ENCODE assay signal across 4 cellular contexts in genomic region chr6:100295172-100295571, GRCh38.
DNase-seq lines count a peak whose midpoint lies in the region; ATAC-seq and TF ChIP-seq lines count a peak whose summit lies in the region.
"Not testable (repeated sequence)": the region's sequence is repeated elsewhere in the genome, so short reads cannot be mapped to it uniquely, and the experiment has no call there.

No MANE protein-coding gene starts in this region.

- H4K20me1 ChIP-seq in PC-9 (ENCODE audit: insufficient read depth) = not testable (repeated sequence)

- not testable (repeated sequence) for H3K27me3 Mint-ChIP-seq in Calu3 (ENCODE audit: unreplicated experiment)

- peak overlapping the region; percentile 91 for H3K27ac Mint-ChIP-seq in Calu3 (ENCODE audit: unreplicated experiment)

- peaks cover 13% of the 10 kb centered on the region; the same call in 1 of the 2 replicates for H3K4me1 ChIP-seq in HEK293 (ENCODE audit: control insufficient read depth, insufficient read depth, low read length)
- peaks cover 58% of the 10 kb centered on the region for H3K4me1 ChIP-seq in PC-9 (replicated peaks; ENCODE audit: insufficient read depth)
- peaks cover 39% of the 10 kb centered on the region for H3K4me1 ChIP-seq in RWPE2 (ENCODE audit: insufficient read depth, poor library complexity, severe bottlenecking)

- CTCF ChIA-PET in Calu3 (lab: Charles Lee); PC-9 (lab: Charles Lee): not testable (repeated sequence)
- CTCF ChIA-PET in HEK293 (lab: Yijun Ruan, JAX) = interaction anchor here (1.1 kb wide), 1 partner anchor 13 kb away, joined by 3 read pairs; no protein-coding TSS in a partner anchor

- not testable (repeated sequence) for H3K9me3 ChIP-seq in HEK293 (ENCODE audit: control insufficient read depth, insufficient read depth, low read depth, low read length); RWPE2 (ENCODE audit: severe bottlenecking)
- peaks cover 13% of the 10 kb centered on the region for H3K9me3 ChIP-seq in PC-9 (ENCODE audit: insufficient read depth, low read depth)

- H3K9me3 Mint-ChIP-seq in Calu3 (ENCODE audit: low read depth, unreplicated experiment) = not testable (repeated sequence)

- H2AFZ ChIP-seq in PC-9 = not testable (repeated sequence)

- not testable (repeated sequence) for H3K27me3 ChIP-seq in PC-9 (ENCODE audit: insufficient read depth, low read depth); RWPE2 (ENCODE audit: insufficient read depth, poor library complexity, severe bottlenecking)

- not testable (repeated sequence) for H3K9me2 ChIP-seq in PC-9 (ENCODE audit: insufficient read depth)

- ATAC-seq in RWPE2 (ENCODE audit: low read depth) = not testable (repeated sequence)

- not testable (repeated sequence) for DNase-seq in Calu3; PC-9; RWPE2 (ENCODE audit: low spot score)

- not testable (repeated sequence) for TF ChIP-seq CTCF in Calu3 (IDR thresholded peaks at IDR 0.05; ENCODE audit: unreplicated experiment); HEK293 (tag by site-specific recombination; IDR thresholded peaks at IDR 0.05); PC-9 (conservative IDR thresholded peaks at IDR 0.05); RWPE2 (IDR thresholded peaks at IDR 0.05; ENCODE audit: poor library complexity, severe bottlenecking)

- H3K36me3 Mint-ChIP-seq in Calu3 (ENCODE audit: insufficient read depth, unreplicated experiment) = not testable (repeated sequence)

- H3K4me1 Mint-ChIP-seq in Calu3 (ENCODE audit: low read depth, unreplicated experiment) = peaks cover 31% of the 10 kb centered on the region

- H3F3A ChIP-seq in PC-9 (ENCODE audit: insufficient read depth, low read depth) = peaks cover 41% of the 10 kb centered on the region

- POLR2A ChIA-PET in HEK293 (lab: Yijun Ruan, JAX); PC-9 (lab: Charles Lee; ENCODE audit: unreplicated experiment): not testable (repeated sequence)

- not testable (repeated sequence) for H3K4me3 Mint-ChIP-seq in Calu3 (ENCODE audit: low read depth, unreplicated experiment)

- H3K79me2 ChIP-seq in PC-9 (ENCODE audit: low read depth) = not testable (repeated sequence)

- H3K36me3 ChIP-seq in HEK293 (ENCODE audit: control insufficient read depth in 2 of 2, insufficient read depth in 1 of 2, low read length in 2 of 2); PC-9 (ENCODE audit: low read depth); RWPE2 (ENCODE audit: low read depth): not testable (repeated sequence)

- not testable (repeated sequence) for BruUV-seq in Calu3 (replicated peaks; lab: Mats Ljungman, UMichigan); PC-9 (replicated peaks; lab: Mats Ljungman, UMichigan)

- intact Hi-C loops in Calu3 (cut with micrococcal nuclease; ENCODE audit: unreplicated experiment); PC-9 (cut with micrococcal nuclease; ENCODE audit: unreplicated experiment): not testable (repeated sequence)

- not testable (repeated sequence) for H3K27ac ChIP-seq in HEK293 (ENCODE audit: extremely low read depth, low read depth, low read length)
- H3K27ac ChIP-seq in PC-9 (peak overlapping the region; percentile 96), RWPE2 (ENCODE audit: poor library complexity, severe bottlenecking) (peak overlapping the region; percentile 97)

- not testable (repeated sequence) for H3K4me3 ChIP-seq in HEK293 (ENCODE audit: low read depth, low read length); PC-9; RWPE2 (ENCODE audit: severe bottlenecking)

- H3K4me2 ChIP-seq in PC-9 = not testable (repeated sequence)

TF ChIP-seq in HEK293, 187 proteins besides CTCF, POLR2A, EP300 and RAD21:
- peak; percentile 78 for TF ChIP-seq ZNF580 (tag by site-specific recombination; IDR thresholded peaks at IDR 0.05)
- TF ChIP-seq ZNF146 (tag by site-specific recombination; IDR thresholded peaks at IDR 0.05) = peak; percentile 97
